1 cellular context compared by ENCODE assay signal in the genomic region with DNA sequence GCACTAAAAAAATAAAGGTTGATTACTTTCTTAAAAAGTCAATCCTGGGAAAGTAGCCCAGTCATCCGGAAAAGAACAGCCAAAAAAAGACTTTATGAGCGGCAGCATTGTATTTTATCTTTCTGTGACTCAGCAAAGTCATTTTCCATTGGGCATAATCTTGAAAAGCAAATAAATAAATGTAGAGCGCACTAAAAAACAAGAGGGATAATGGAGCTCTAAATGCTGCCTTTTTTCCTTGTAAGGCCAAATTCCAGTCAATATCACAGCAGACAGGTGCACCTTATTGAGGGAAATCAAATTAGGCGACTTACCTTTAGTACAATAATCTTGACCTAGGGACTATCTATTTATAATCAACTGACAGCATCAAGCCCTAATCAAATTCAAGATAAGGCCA.
TF ChIP-seq lines count a peak whose summit lies in the region.

No MANE protein-coding gene starts in this region.

TF ChIP-seq in WTC11, 78 proteins besides CTCF, POLR2A, EP300 and RAD21 (continued from another document):
- TF ChIP-seq, protein P1, sequence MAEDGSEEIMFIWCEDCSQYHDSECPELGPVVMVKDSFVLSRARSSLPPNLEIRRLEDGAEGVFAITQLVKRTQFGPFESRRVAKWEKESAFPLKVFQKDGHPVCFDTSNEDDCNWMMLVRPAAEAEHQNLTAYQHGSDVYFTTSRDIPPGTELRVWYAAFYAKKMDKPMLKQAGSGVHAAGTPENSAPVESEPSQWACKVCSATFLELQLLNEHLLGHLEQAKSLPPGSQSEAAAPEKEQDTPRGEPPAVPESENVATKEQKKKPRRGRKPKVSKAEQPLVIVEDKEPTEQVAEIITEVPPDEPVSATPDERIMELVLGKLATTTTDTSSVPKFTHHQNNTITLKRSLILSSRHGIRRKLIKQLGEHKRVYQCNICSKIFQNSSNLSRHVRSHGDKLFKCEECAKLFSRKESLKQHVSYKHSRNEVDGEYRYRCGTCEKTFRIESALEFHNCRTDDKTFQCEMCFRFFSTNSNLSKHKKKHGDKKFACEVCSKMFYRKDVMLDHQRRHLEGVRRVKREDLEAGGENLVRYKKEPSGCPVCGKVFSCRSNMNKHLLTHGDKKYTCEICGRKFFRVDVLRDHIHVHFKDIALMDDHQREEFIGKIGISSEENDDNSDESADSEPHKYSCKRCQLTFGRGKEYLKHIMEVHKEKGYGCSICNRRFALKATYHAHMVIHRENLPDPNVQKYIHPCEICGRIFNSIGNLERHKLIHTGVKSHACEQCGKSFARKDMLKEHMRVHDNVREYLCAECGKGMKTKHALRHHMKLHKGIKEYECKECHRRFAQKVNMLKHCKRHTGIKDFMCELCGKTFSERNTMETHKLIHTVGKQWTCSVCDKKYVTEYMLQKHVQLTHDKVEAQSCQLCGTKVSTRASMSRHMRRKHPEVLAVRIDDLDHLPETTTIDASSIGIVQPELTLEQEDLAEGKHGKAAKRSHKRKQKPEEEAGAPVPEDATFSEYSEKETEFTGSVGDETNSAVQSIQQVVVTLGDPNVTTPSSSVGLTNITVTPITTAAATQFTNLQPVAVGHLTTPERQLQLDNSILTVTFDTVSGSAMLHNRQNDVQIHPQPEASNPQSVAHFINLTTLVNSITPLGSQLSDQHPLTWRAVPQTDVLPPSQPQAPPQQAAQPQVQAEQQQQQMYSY (CRISPR knock-in tag; IDR thresholded peaks at IDR 0.05) = no peak
- no peak for TF ChIP-seq ESRRA (CRISPR knock-in tag; IDR thresholded peaks at IDR 0.05; ENCODE audit: borderline replicate concordance)
- TF ChIP-seq PRRX2 (CRISPR knock-in tag; IDR thresholded peaks at IDR 0.05) = no peak
TF ChIP-seq in WTC11: peak in this region for 0.
